16 cellular contexts compared by ENCODE assay signal in the genomic region with DNA sequence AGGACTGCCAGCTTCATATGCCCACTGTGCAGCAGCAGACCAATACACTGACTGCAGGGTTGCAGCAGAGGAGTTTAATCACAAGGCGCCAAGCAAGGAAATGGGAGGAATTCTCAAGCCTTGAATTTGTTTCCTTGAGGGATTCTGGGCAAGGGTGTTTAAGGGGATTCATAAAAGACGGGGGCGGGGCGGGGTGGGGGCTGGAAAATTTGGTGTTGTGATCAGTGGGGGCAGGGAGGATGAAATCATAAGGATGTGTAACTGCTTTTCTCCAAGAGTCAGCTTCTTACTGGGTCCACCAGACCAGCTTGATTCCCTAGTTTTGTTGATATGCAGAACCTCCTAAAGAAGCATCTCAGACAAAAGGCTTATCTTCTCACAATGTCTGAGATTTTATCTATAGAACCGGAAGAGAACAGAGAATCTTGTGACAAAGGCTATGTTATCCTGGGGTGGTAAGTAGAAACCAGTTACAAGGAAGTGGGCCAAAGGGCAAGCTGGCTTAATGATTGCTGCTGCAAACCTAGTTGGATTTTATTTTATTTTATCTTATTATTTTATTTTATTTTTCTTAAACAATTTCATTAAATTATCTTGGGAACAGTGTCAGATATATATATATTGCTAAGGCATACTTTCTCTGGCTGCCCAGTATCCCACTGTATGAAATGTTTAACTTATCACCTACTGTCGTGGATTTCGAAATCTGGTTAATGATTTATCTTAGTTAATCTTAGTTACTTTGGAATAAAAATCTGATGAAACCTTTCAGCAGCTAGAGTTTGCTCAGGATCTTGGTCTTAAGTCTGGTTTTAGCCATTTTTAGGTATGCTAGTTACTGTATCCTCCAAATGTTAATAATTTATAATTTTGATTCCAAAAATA.
DNase-seq lines count a peak whose midpoint lies in the region; ATAC-seq, FAIRE-seq and TF ChIP-seq lines count a peak whose summit lies in the region.
"Had no signal": no experiment of that assay in that cellular context is flagged by ENCODE, and none has a peak within 500 bp of the region (broad histone marks: within the 10 kb centered on the region; RNA-seq: fewer than 3 reads in every experiment).

No MANE protein-coding gene starts in this region.

- FAIRE-seq in RCC 7860 (lab: Jason Lieb, UNC) = peak; percentile 92
- FAIRE-seq: GM12892 had no signal

- TF ChIP-seq CTCF in mesothelial cell of epicardium (IDR thresholded peaks at IDR 0.05; ENCODE audit: unreplicated experiment) = no peak

- in situ Hi-C loops in Caki2 (cut with HindIII; ENCODE audit: low pct_unique_long_range_greater_than_20kb, low sequenced_read_pairs) = no loop called here

- POLR2A ChIA-PET in activated CD4-positive, alpha-beta T cell treated with anti-CD3 and anti-CD28 coated beads for 36 hours (lab: Charles Lee) = no interaction called here

- no peaks in the 10 kb centered on the region for H3K9me3 Mint-ChIP-seq in mesothelial cell of epicardium
- H3K9me3 Mint-ChIP-seq in activated CD4-positive, alpha-beta T cell treated with anti-CD3 and anti-CD28 coated beads for 36 hours (ENCODE audit: low read depth) = no peaks in the 10 kb centered on the region
- no peaks in the 10 kb centered on the region for H3K9me3 Mint-ChIP-seq in activated CD8-positive, alpha-beta memory T cell treated with anti-CD3 and anti-CD28 coated beads, Interleukin-2, amount 10 ng/mL, durations not matched to agents 7 days and 5 days (ENCODE audit: low read depth)
- H3K9me3 Mint-ChIP-seq: CD8-positive, alpha-beta T cell; stimulated activated naive CD8-positive, alpha-beta T cell treated with anti-CD3 and anti-CD28 coated beads, Interleukin-15, amount 100 ng/mL, for 72 hours had no signal

- CTCF ChIA-PET in activated CD4-positive, alpha-beta T cell treated with anti-CD3 and anti-CD28 coated beads for 36 hours (lab: Charles Lee) = interaction anchor here (0.5 kb wide), 1 partner anchor 400 kb away, joined by 6 read pairs; no protein-coding TSS in a partner anchor
- CTCF ChIA-PET in activated CD8-positive, alpha-beta memory T cell treated with anti-CD3 and anti-CD28 coated beads, Interleukin-2, amount 10 ng/mL, durations not matched to agents 7 days and 5 days (lab: Charles Lee) = no interaction called here

- DNase-seq in Caki2 (ENCODE audit: low read depth) = peak; percentile 57
- peak; percentile 24 for DNase-seq in RCC 7860 (ENCODE audit: low spot score)
- DNase-seq in glomerular visceral epithelial cell (ENCODE audit: extremely low spot score) = peak; percentile 3
- no peak for DNase-seq in mesothelial cell of epicardium (ENCODE audit: low spot score in 2 of 2, unreplicated experiment in 2 of 2)
- no peak for DNase-seq in hippocampal formation (lab: John Stamatoyannopoulos, UW)
- no peak for DNase-seq in activated CD4-positive, alpha-beta T cell treated with anti-CD3 and anti-CD28 coated beads for 36 hours
- no peak for DNase-seq in activated CD8-positive, alpha-beta memory T cell treated with anti-CD3 and anti-CD28 coated beads, Interleukin-2, amount 10 ng/mL, durations not matched to agents 7 days and 5 days
- DNase-seq: activated naive CD4-positive, alpha-beta T cell treated with anti-CD3 and anti-CD28 coated beads, Interleukin-2, amount 50 U/mL, for 16 hours; CD8-positive, alpha-beta T cell; GDM1; NCI-H69; PC-3; SK-N-SH; stimulated activated naive CD8-positive, alpha-beta T cell treated with anti-CD3 and anti-CD28 coated beads, Interleukin-15, amount 100 ng/mL, for 72 hours had no signal

- no peak overlapping the region for H3K4me3 Mint-ChIP-seq in mesothelial cell of epicardium
- H3K4me3 Mint-ChIP-seq in activated CD4-positive, alpha-beta T cell treated with anti-CD3 and anti-CD28 coated beads for 36 hours = no peak overlapping the region
- H3K4me3 Mint-ChIP-seq in activated CD8-positive, alpha-beta memory T cell treated with anti-CD3 and anti-CD28 coated beads, Interleukin-2, amount 10 ng/mL, durations not matched to agents 7 days and 5 days = no peak overlapping the region
- H3K4me3 Mint-ChIP-seq: CD8-positive, alpha-beta T cell; stimulated activated naive CD8-positive, alpha-beta T cell treated with anti-CD3 and anti-CD28 coated beads, Interleukin-15, amount 100 ng/mL, for 72 hours had no signal

- peaks cover 18% of the 10 kb centered on the region for H3K4me1 Mint-ChIP-seq in mesothelial cell of epicardium
- H3K4me1 Mint-ChIP-seq in activated CD4-positive, alpha-beta T cell treated with anti-CD3 and anti-CD28 coated beads for 36 hours = no peaks in the 10 kb centered on the region
- peaks cover 7% of the 10 kb centered on the region for H3K4me1 Mint-ChIP-seq in activated CD8-positive, alpha-beta memory T cell treated with anti-CD3 and anti-CD28 coated beads, Interleukin-2, amount 10 ng/mL, durations not matched to agents 7 days and 5 days
- H3K4me1 Mint-ChIP-seq: stimulated activated naive CD8-positive, alpha-beta T cell treated with anti-CD3 and anti-CD28 coated beads, Interleukin-15, amount 100 ng/mL, for 72 hours had no signal

- intact Hi-C loops in activated CD4-positive, alpha-beta T cell treated with anti-CD3 and anti-CD28 coated beads for 36 hours (cut with DNase I, micrococcal nuclease) = no loop called here

- peak overlapping the region; percentile 30 for H3K27ac Mint-ChIP-seq in mesothelial cell of epicardium
- no peak overlapping the region for H3K27ac Mint-ChIP-seq in activated CD4-positive, alpha-beta T cell treated with anti-CD3 and anti-CD28 coated beads for 36 hours
- no peak overlapping the region for H3K27ac Mint-ChIP-seq in activated CD8-positive, alpha-beta memory T cell treated with anti-CD3 and anti-CD28 coated beads, Interleukin-2, amount 10 ng/mL, durations not matched to agents 7 days and 5 days
- H3K27ac Mint-ChIP-seq: CD8-positive, alpha-beta T cell; stimulated activated naive CD8-positive, alpha-beta T cell treated with anti-CD3 and anti-CD28 coated beads, Interleukin-15, amount 100 ng/mL, for 72 hours had no signal

- no peaks in the 10 kb centered on the region for H3K36me3 Mint-ChIP-seq in mesothelial cell of epicardium
- no peaks in the 10 kb centered on the region for H3K36me3 Mint-ChIP-seq in activated CD4-positive, alpha-beta T cell treated with anti-CD3 and anti-CD28 coated beads for 36 hours (ENCODE audit: low read depth)
- H3K36me3 Mint-ChIP-seq in activated CD8-positive, alpha-beta memory T cell treated with anti-CD3 and anti-CD28 coated beads, Interleukin-2, amount 10 ng/mL, durations not matched to agents 7 days and 5 days = no peaks in the 10 kb centered on the region
- H3K36me3 Mint-ChIP-seq: CD8-positive, alpha-beta T cell had no signal

- ATAC-seq in HG03378 (IDR thresholded peaks at IDR 0.05; ENCODE audit: unreplicated experiment) = no peak
- ATAC-seq in activated CD4-positive, alpha-beta T cell treated with anti-CD3 and anti-CD28 coated beads for 36 hours = no peak
- no peak for ATAC-seq in activated CD8-positive, alpha-beta memory T cell treated with anti-CD3 and anti-CD28 coated beads, Interleukin-2, amount 10 ng/mL, durations not matched to agents 7 days and 5 days
- ATAC-seq: CD8-positive, alpha-beta T cell; PC-3; stimulated activated naive CD8-positive, alpha-beta T cell treated with anti-CD3 and anti-CD28 coated beads, Interleukin-15, amount 100 ng/mL, for 72 hours had no signal

- H3K27me3 Mint-ChIP-seq in mesothelial cell of epicardium (ENCODE audit: low read depth) = no peaks in the 10 kb centered on the region
- no peaks in the 10 kb centered on the region for H3K27me3 Mint-ChIP-seq in activated CD4-positive, alpha-beta T cell treated with anti-CD3 and anti-CD28 coated beads for 36 hours
- H3K27me3 Mint-ChIP-seq in activated CD8-positive, alpha-beta memory T cell treated with anti-CD3 and anti-CD28 coated beads, Interleukin-2, amount 10 ng/mL, durations not matched to agents 7 days and 5 days = no peaks in the 10 kb centered on the region
- H3K27me3 Mint-ChIP-seq: stimulated activated naive CD8-positive, alpha-beta T cell treated with anti-CD3 and anti-CD28 coated beads, Interleukin-15, amount 100 ng/mL, for 72 hours had no signal

Comparison
In these comparisons a context has a peak if more than half of its experiments do, and no peak if none do; other contexts are left out.
1. DNase-seq: peak in Caki2 (single experiment), RCC 7860 (single experiment) and glomerular visceral epithelial cell (single experiment); none in mesothelial cell of epicardium (0 of 2), hippocampal formation (0 of 2), activated CD4-positive, alpha-beta T cell treated with anti-CD3 and anti-CD28 coated beads for 36 hours (single experiment) and activated CD8-positive, alpha-beta memory T cell treated with anti-CD3 and anti-CD28 coated beads, Interleukin-2, amount 10 ng/mL, durations not matched to agents 7 days and 5 days (single experiment).